In genomic region chr17:73760186-73760758, GRCh38 we compare ENCODE assay signal across 12 cellular contexts.
A peak's percentile ranks its signal among the peaks of the same experiment; 100 is the strongest.
DNase-seq lines count a peak whose midpoint lies in the region; ATAC-seq and TF ChIP-seq lines count a peak whose summit lies in the region.
"Had no signal": no experiment of that assay in that cellular context is flagged by ENCODE, and none has a peak within 500 bp of the region (broad histone marks: within the 10 kb centered on the region; RNA-seq: fewer than 3 reads in every experiment).

No MANE protein-coding gene starts in this region.

- H3K4me1 ChIP-seq in HEK293 (ENCODE audit: control insufficient read depth, insufficient read depth, low read length) (peaks cover 7% of the 10 kb centered on the region), tibial artery (peaks cover 0 to 14% (median 3%) of the 10 kb centered on the region in 4 donors)

- CTCF ChIA-PET in HEK293 (lab: Yijun Ruan, JAX), result interaction anchor here (0.6 kb wide), 1 partner anchor 153 kb away, joined by 4 read pairs; no protein-coding TSS in a partner anchor

- H3K36me3 ChIP-seq in HEK293 (ENCODE audit: control insufficient read depth in 2 of 2, insufficient read depth in 1 of 2, low read length in 2 of 2) (no peaks in the 10 kb centered on the region), tibial artery (no peaks in the 10 kb centered on the region)
- H3K36me3 ChIP-seq: ascending aorta had no signal

- TF ChIP-seq CTCF in HEK293 (tag by site-specific recombination; IDR thresholded peaks at IDR 0.05) (no peak), tibial artery (IDR thresholded peaks at IDR 0.05) (no peak)

- intact Hi-C loops in tibial artery (cut with DNase I; ENCODE audit: low total_unique reads) (no loop called here), left colon (cut with DNase I, micrococcal nuclease) (no loop called here)

- ATAC-seq in GM21367 (IDR thresholded peaks at IDR 0.05; ENCODE audit: unreplicated experiment) (no peak), left colon (no peak)

- H3K27ac ChIP-seq in HEK293 (ENCODE audit: extremely low read depth, low read depth, low read length) (no peak overlapping the region), tibial artery (no peak overlapping the region)
- H3K27ac ChIP-seq: ascending aorta, GM23248 had no signal

- peaks cover 0 to 18% of the 10 kb centered on the region in 2 donors for H3K27me3 ChIP-seq in tibial artery
- H3K27me3 ChIP-seq: ascending aorta had no signal

- DNase-seq in NCI-H345 (lab: John Stamatoyannopoulos, UW) (peak; percentile 49), NCI-H345 treated with DMSO at 0.1 percent for 48 hours (lab: John Stamatoyannopoulos, UW; ENCODE audit: unreplicated experiment) (no peak), NCI-H748 treated with DMSO at 0.1 percent for 48 hours (lab: John Stamatoyannopoulos, UW) (peak; percentile 75), iPS-NIHi7 (ENCODE audit: extremely low spot score) (peak; percentile 81), tibial artery (no peak), left colon (no peak)
- DNase-seq: COR-L47, cortex of kidney, GM23248 had no signal

- H3K4me3 ChIP-seq in HEK293 (ENCODE audit: low read depth, low read length) (no peak overlapping the region), tibial artery (no peak overlapping the region)
- H3K4me3 ChIP-seq: ascending aorta, GM23248 had no signal

- H3K9me3 ChIP-seq in HEK293 (ENCODE audit: control insufficient read depth, insufficient read depth, low read depth, low read length), result no peaks in the 10 kb centered on the region
- H3K9me3 ChIP-seq in tibial artery, result no peaks in the 10 kb centered on the region
- H3K9me3 ChIP-seq: ascending aorta had no signal

- POLR2A ChIA-PET in HEK293 (lab: Yijun Ruan, JAX), result no interaction called here

TF ChIP-seq in HEK293, 187 proteins besides CTCF, POLR2A, EP300 and RAD21:
- TF ChIP-seq GLI2 (tag by site-specific recombination; IDR thresholded peaks at IDR 0.05; ENCODE audit: borderline replicate concordance, low read depth) (no peak), IKZF3 (tag by site-specific recombination; IDR thresholded peaks at IDR 0.05) (no peak), SCRT2 (tag by site-specific recombination; IDR thresholded peaks at IDR 0.05) (peak; percentile 43; the same call in 1 of the 2 replicates), KLF7 (tag by site-specific recombination; IDR thresholded peaks at IDR 0.05; ENCODE audit: borderline replicate concordance) (no peak), ZNF701 (tag by site-specific recombination; IDR thresholded peaks at IDR 0.05) (no peak), ZNF777 (tag by site-specific recombination; IDR thresholded peaks at IDR 0.05; ENCODE audit: borderline replicate concordance) (no peak), HOXD13 (CRISPR knock-in tag; IDR thresholded peaks at IDR 0.05; ENCODE audit: borderline replicate concordance) (no peak)

Comparison
In these comparisons a context has a peak if more than half of its experiments do, and no peak if none do; other contexts are left out.
1. DNase-seq: peak in NCI-H345 (single experiment), NCI-H748 treated with DMSO at 0.1 percent for 48 hours (single experiment) and iPS-NIHi7 (single experiment); none in NCI-H345 treated with DMSO at 0.1 percent for 48 hours (single experiment), tibial artery (0 of 2) and left colon (0 of 2).